In the genomic region with DNA sequence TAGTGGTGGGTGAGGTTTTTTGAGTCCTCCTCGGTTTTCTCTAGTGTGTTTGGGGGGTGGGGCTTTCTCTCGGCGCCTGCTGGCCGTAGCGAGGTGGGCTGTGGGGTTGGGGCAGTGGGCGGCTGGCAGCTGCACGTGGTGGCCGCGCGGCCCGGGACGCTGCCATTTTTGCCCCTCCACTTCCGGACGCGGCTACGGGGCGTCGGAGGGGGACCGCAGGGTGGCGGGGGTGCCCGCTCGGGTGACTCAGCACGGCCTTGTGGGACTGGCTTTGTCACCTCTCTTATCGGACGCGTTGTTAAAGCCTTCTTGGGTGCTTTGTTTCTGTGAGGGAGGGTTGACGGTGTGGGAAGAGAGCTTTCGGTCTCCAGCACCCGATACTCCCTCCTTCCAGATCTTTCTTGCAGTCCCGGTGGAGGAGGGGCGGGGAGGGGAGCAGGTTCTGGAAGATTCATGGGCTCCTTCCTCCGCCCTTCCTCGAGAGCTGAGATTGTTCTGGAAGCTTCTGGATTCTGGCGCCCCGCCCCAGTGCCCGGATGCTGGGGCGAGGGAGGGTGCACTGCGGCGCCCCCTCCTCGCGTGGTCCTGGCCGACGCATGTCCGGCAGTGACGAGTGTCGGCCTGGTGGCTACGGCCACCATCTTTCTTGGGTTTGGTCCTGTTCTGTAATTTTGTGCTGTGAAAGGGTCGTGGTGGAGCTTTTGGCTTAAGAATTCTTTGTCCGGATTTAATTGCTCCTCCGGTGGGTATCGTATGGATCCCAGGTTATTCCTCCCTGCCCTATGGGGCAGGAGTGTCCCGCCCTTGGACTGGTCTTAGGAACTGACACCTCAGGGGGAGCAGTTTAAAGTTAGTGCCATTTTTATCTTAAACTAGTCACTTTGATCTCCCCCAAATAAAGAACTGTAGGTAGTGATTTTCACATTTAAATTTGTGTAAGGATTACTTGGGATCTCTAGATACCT, we compare ENCODE assay signal across 1 cellular context.
TF ChIP-seq lines count a peak whose summit lies in the region.

No MANE protein-coding gene starts in this region.

TF ChIP-seq in HEK293, 187 proteins besides CTCF, POLR2A, EP300 and RAD21 (continued from another document and continues in another):
- TF ChIP-seq, protein P1, sequence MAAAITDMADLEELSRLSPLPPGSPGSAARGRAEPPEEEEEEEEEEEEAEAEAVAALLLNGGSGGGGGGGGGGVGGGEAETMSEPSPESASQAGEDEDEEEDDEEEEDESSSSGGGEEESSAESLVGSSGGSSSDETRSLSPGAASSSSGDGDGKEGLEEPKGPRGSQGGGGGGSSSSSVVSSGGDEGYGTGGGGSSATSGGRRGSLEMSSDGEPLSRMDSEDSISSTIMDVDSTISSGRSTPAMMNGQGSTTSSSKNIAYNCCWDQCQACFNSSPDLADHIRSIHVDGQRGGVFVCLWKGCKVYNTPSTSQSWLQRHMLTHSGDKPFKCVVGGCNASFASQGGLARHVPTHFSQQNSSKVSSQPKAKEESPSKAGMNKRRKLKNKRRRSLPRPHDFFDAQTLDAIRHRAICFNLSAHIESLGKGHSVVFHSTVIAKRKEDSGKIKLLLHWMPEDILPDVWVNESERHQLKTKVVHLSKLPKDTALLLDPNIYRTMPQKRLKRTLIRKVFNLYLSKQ (tag by site-specific recombination; IDR thresholded peaks at IDR 0.05; ENCODE audit: borderline replicate concordance), result no peak
- TF ChIP-seq ZNF560 (tag by site-specific recombination; IDR thresholded peaks at IDR 0.05; ENCODE audit: borderline replicate concordance) (no peak), ZNF114 (tag by site-specific recombination; IDR thresholded peaks at IDR 0.05) (no peak), BCL11B (tag by site-specific recombination; IDR thresholded peaks at IDR 0.05; ENCODE audit: low read depth) (no peak), ZSCAN23 (tag by site-specific recombination; IDR thresholded peaks at IDR 0.05) (no peak), GLIS2 (tag by site-specific recombination; IDR thresholded peaks at IDR 0.05) (peak; percentile 55; the same call in 1 of the 2 replicates), ZFP41 (tag by site-specific recombination; IDR thresholded peaks at IDR 0.05; ENCODE audit: borderline replicate concordance) (no peak), ZBTB8A (tag by site-specific recombination; IDR thresholded peaks at IDR 0.05) (peak; percentile 87), IKZF3 (tag by site-specific recombination; IDR thresholded peaks at IDR 0.05) (no peak), GLIS1 (tag by site-specific recombination; IDR thresholded peaks at IDR 0.05) (no peak), ZNF548 (tag by site-specific recombination; IDR thresholded peaks at IDR 0.05) (no peak), ZNF777 (tag by site-specific recombination; IDR thresholded peaks at IDR 0.05; ENCODE audit: borderline replicate concordance) (0 out of 2 replicates have a peak, but pooled peaks have one; percentile 49), YY1 (tag by site-specific recombination; IDR thresholded peaks at IDR 0.05) (peak; percentile 43; the same call in 1 of the 2 replicates), ZXDB (tag by site-specific recombination; IDR thresholded peaks at IDR 0.05) (peak; percentile 95), WT1 (tag by site-specific recombination; IDR thresholded peaks at IDR 0.05) (no peak), KLF1 (tag by site-specific recombination; IDR thresholded peaks at IDR 0.05) (no peak), ZNF121 (tag by site-specific recombination; IDR thresholded peaks at IDR 0.05) (no peak), ZNF169 (tag by site-specific recombination; IDR thresholded peaks at IDR 0.05) (no peak; the same call in 1 of the 2 replicates), ZNF785 (tag by site-specific recombination; IDR thresholded peaks at IDR 0.05) (no peak), ZNF544 (tag by site-specific recombination; IDR thresholded peaks at IDR 0.05) (no peak), ZNF626 (tag by site-specific recombination; IDR thresholded peaks at IDR 0.05) (no peak), ZSCAN16 (tag by site-specific recombination; IDR thresholded peaks at IDR 0.05) (0 out of 2 replicates have a peak, but pooled peaks have one; percentile 6), ZFHX2 (tag by site-specific recombination; conservative IDR thresholded peaks at IDR 0.05) (peak; percentile 48), FEZF1 (tag by site-specific recombination; IDR thresholded peaks at IDR 0.05) (no peak), KLF16 (tag by site-specific recombination; IDR thresholded peaks at IDR 0.05) (0 out of 2 replicates have a peak, but pooled peaks have one; percentile 6)
- TF ChIP-seq, protein P2, sequence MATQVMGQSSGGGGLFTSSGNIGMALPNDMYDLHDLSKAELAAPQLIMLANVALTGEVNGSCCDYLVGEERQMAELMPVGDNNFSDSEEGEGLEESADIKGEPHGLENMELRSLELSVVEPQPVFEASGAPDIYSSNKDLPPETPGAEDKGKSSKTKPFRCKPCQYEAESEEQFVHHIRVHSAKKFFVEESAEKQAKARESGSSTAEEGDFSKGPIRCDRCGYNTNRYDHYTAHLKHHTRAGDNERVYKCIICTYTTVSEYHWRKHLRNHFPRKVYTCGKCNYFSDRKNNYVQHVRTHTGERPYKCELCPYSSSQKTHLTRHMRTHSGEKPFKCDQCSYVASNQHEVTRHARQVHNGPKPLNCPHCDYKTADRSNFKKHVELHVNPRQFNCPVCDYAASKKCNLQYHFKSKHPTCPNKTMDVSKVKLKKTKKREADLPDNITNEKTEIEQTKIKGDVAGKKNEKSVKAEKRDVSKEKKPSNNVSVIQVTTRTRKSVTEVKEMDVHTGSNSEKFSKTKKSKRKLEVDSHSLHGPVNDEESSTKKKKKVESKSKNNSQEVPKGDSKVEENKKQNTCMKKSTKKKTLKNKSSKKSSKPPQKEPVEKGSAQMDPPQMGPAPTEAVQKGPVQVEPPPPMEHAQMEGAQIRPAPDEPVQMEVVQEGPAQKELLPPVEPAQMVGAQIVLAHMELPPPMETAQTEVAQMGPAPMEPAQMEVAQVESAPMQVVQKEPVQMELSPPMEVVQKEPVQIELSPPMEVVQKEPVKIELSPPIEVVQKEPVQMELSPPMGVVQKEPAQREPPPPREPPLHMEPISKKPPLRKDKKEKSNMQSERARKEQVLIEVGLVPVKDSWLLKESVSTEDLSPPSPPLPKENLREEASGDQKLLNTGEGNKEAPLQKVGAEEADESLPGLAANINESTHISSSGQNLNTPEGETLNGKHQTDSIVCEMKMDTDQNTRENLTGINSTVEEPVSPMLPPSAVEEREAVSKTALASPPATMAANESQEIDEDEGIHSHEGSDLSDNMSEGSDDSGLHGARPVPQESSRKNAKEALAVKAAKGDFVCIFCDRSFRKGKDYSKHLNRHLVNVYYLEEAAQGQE (tag by site-specific recombination; IDR thresholded peaks at IDR 0.05), result 0 out of 2 replicates have a peak, but pooled peaks have one; percentile 0
- TF ChIP-seq, protein P3, sequence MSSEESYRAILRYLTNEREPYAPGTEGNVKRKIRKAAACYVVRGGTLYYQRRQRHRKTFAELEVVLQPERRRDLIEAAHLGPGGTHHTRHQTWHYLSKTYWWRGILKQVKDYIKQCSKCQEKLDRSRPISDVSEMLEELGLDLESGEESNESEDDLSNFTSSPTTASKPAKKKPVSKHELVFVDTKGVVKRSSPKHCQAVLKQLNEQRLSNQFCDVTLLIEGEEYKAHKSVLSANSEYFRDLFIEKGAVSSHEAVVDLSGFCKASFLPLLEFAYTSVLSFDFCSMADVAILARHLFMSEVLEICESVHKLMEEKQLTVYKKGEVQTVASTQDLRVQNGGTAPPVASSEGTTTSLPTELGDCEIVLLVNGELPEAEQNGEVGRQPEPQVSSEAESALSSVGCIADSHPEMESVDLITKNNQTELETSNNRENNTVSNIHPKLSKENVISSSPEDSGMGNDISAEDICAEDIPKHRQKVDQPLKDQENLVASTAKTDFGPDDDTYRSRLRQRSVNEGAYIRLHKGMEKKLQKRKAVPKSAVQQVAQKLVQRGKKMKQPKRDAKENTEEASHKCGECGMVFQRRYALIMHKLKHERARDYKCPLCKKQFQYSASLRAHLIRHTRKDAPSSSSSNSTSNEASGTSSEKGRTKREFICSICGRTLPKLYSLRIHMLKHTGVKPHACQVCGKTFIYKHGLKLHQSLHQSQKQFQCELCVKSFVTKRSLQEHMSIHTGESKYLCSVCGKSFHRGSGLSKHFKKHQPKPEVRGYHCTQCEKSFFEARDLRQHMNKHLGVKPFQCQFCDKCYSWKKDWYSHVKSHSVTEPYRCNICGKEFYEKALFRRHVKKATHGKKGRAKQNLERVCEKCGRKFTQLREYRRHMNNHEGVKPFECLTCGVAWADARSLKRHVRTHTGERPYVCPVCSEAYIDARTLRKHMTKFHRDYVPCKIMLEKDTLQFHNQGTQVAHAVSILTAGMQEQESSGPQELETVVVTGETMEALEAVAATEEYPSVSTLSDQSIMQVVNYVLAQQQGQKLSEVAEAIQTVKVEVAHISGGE (tag by site-specific recombination; conservative IDR thresholded peaks at IDR 0.05; ENCODE audit: low read depth), result peak; percentile 41; the same call in 1 of the 2 replicates
- TF ChIP-seq, protein P4, sequence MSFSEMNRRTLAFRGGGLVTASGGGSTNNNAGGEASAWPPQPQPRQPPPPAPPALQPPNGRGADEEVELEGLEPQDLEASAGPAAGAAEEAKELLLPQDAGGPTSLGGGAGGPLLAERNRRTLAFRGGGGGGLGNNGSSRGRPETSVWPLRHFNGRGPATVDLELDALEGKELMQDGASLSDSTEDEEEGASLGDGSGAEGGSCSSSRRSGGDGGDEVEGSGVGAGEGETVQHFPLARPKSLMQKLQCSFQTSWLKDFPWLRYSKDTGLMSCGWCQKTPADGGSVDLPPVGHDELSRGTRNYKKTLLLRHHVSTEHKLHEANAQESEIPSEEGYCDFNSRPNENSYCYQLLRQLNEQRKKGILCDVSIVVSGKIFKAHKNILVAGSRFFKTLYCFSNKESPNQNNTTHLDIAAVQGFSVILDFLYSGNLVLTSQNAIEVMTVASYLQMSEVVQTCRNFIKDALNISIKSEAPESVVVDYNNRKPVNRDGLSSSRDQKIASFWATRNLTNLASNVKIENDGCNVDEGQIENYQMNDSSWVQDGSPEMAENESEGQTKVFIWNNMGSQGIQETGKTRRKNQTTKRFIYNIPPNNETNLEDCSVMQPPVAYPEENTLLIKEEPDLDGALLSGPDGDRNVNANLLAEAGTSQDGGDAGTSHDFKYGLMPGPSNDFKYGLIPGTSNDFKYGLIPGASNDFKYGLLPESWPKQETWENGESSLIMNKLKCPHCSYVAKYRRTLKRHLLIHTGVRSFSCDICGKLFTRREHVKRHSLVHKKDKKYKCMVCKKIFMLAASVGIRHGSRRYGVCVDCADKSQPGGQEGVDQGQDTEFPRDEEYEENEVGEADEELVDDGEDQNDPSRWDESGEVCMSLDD (tag by site-specific recombination; IDR thresholded peaks at IDR 0.05), result no peak; the same call in 1 of the 2 replicates
- TF ChIP-seq, protein P5, sequence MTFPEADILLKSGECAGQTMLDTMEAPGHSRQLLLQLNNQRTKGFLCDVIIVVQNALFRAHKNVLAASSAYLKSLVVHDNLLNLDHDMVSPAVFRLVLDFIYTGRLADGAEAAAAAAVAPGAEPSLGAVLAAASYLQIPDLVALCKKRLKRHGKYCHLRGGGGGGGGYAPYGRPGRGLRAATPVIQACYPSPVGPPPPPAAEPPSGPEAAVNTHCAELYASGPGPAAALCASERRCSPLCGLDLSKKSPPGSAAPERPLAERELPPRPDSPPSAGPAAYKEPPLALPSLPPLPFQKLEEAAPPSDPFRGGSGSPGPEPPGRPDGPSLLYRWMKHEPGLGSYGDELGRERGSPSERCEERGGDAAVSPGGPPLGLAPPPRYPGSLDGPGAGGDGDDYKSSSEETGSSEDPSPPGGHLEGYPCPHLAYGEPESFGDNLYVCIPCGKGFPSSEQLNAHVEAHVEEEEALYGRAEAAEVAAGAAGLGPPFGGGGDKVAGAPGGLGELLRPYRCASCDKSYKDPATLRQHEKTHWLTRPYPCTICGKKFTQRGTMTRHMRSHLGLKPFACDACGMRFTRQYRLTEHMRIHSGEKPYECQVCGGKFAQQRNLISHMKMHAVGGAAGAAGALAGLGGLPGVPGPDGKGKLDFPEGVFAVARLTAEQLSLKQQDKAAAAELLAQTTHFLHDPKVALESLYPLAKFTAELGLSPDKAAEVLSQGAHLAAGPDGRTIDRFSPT (tag by site-specific recombination; IDR thresholded peaks at IDR 0.05), result peak; percentile 86
- TF ChIP-seq, protein P6, sequence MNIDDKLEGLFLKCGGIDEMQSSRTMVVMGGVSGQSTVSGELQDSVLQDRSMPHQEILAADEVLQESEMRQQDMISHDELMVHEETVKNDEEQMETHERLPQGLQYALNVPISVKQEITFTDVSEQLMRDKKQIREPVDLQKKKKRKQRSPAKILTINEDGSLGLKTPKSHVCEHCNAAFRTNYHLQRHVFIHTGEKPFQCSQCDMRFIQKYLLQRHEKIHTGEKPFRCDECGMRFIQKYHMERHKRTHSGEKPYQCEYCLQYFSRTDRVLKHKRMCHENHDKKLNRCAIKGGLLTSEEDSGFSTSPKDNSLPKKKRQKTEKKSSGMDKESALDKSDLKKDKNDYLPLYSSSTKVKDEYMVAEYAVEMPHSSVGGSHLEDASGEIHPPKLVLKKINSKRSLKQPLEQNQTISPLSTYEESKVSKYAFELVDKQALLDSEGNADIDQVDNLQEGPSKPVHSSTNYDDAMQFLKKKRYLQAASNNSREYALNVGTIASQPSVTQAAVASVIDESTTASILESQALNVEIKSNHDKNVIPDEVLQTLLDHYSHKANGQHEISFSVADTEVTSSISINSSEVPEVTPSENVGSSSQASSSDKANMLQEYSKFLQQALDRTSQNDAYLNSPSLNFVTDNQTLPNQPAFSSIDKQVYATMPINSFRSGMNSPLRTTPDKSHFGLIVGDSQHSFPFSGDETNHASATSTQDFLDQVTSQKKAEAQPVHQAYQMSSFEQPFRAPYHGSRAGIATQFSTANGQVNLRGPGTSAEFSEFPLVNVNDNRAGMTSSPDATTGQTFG (tag by site-specific recombination; IDR thresholded peaks at IDR 0.05; ENCODE audit: borderline replicate concordance), result no peak
- TF ChIP-seq, protein P7, sequence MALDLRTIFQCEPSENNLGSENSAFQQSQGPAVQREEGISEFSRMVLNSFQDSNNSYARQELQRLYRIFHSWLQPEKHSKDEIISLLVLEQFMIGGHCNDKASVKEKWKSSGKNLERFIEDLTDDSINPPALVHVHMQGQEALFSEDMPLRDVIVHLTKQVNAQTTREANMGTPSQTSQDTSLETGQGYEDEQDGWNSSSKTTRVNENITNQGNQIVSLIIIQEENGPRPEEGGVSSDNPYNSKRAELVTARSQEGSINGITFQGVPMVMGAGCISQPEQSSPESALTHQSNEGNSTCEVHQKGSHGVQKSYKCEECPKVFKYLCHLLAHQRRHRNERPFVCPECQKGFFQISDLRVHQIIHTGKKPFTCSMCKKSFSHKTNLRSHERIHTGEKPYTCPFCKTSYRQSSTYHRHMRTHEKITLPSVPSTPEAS (tag by site-specific recombination; IDR thresholded peaks at IDR 0.05), result no peak
- TF ChIP-seq, protein P8, sequence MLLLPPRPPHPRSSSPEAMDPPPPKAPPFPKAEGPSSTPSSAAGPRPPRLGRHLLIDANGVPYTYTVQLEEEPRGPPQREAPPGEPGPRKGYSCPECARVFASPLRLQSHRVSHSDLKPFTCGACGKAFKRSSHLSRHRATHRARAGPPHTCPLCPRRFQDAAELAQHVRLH (tag by site-specific recombination; IDR thresholded peaks at IDR 0.05), result no peak
- TF ChIP-seq, protein P9, sequence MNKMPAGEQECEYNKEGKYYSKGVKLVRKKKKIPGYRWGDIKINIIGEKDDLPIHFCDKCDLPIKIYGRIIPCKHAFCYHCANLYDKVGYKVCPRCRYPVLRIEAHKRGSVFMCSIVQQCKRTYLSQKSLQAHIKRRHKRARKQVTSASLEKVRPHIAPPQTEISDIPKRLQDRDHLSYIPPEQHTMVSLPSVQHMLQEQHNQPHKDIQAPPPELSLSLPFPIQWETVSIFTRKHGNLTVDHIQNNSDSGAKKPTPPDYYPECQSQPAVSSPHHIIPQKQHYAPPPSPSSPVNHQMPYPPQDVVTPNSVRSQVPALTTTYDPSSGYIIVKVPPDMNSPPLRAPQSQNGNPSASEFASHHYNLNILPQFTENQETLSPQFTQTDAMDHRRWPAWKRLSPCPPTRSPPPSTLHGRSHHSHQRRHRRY (tag by site-specific recombination; IDR thresholded peaks at IDR 0.05), result no peak; the same call in 1 of the 2 replicates
